Comparison of ENCODE assay signal across 9 cellular contexts in the genomic region with DNA sequence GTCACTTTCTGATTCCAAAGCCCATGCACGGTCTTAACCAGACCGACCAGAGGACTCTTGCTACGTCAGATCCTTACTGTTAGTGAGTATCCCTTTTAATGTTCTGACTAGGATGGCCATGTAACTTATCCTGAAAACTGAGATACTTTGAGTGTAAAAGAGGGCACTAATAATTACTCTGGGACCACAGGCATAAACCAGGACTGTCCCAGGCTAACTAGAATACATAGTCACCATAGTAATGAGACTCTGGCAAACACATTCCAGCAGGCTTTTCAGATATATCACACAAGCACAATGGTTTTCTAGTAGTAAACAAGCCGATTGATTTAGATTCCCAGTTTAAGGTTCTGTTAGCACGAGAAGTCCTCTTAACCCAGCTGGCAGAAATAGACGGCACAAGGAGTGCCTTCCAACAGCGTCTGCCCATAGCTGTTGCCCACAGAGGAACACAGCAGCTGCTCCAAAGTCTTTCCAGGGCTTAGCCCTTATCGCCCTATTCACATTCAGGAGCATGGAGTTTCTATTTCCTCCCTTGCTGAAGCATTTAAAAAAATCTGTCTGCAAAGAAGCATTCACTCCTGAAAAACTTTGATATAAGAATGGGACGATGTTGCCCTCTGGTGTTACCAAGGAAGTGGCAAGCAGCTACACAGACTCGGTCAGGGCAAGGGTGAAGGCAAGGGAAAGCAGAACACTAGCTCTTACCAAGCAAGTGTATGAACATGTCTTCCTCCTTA.
A peak's percentile ranks its signal among the peaks of the same experiment; 100 is the strongest.
DNase-seq lines count a peak whose midpoint lies in the region; ATAC-seq and TF ChIP-seq lines count a peak whose summit lies in the region.
"Had no signal": no experiment of that assay in that cellular context is flagged by ENCODE, and none has a peak within 500 bp of the region (broad histone marks: within the 10 kb centered on the region; RNA-seq: fewer than 3 reads in every experiment).

No MANE protein-coding gene starts in this region.

- no peak overlapping the region for H3K4ac ChIP-seq in mesendoderm (ENCODE audit: low read depth, low read length)

- no peak overlapping the region for H2BK15ac ChIP-seq in mesendoderm (replicated peaks; ENCODE audit: low read depth)

- no peaks in the 10 kb centered on the region for H3K9me3 Mint-ChIP-seq in activated T-cell treated with anti-CD3 and anti-CD28 coated beads, Interleukin-2, amount 50 U/mL, for 72 hours
- H3K9me3 Mint-ChIP-seq in activated T-cell treated with anti-CD3 and anti-CD28 coated beads, Interleukin-2, amount 50 U/mL, for 24 hours, result no peaks in the 10 kb centered on the region
- H3K9me3 Mint-ChIP-seq in naive thymus-derived CD8-positive, alpha-beta T cell, result no peaks in the 10 kb centered on the region

- peak; percentile 38 to 52 for ATAC-seq in activated T-cell treated with anti-CD3 and anti-CD28 coated beads, Interleukin-2, amount 50 U/mL, for 72 hours (replicated peaks in 1 of 2)
- ATAC-seq in HG03457 (IDR thresholded peaks at IDR 0.05; ENCODE audit: unreplicated experiment), result no peak
- ATAC-seq in naive thymus-derived CD8-positive, alpha-beta T cell, result no peak

- H3K27ac ChIP-seq in dorsolateral prefrontal cortex (no peak overlapping the region), mesendoderm (ENCODE audit: low read depth, low read length) (no peak overlapping the region)

- H2BK5ac ChIP-seq in mesendoderm (ENCODE audit: low read length), result no peak overlapping the region

- H2AK5ac ChIP-seq in mesendoderm (ENCODE audit: low read length), result no peak overlapping the region

- H3K27me3 ChIP-seq in dorsolateral prefrontal cortex (no peaks in the 10 kb centered on the region), mesendoderm (ENCODE audit: insufficient read depth, low read length, poor library complexity) (no peaks in the 10 kb centered on the region)

- intact Hi-C loops in dorsolateral prefrontal cortex (cut with DNase I), result loop anchor here in 1 of 2 donors (2.0 to 5.0 kb wide), 2 partner anchors 81 to 313 kb away; no protein-coding TSS in a partner anchor

- H4K5ac ChIP-seq in mesendoderm (ENCODE audit: low read length), result no peak overlapping the region

- H3K9ac ChIP-seq in mesendoderm (ENCODE audit: low read length), result no peak overlapping the region

- no peak overlapping the region for H3K4me3 Mint-ChIP-seq in activated T-cell treated with anti-CD3 and anti-CD28 coated beads, Interleukin-2, amount 50 U/mL, for 72 hours
- no peak overlapping the region for H3K4me3 Mint-ChIP-seq in activated T-cell treated with anti-CD3 and anti-CD28 coated beads, Interleukin-2, amount 50 U/mL, for 24 hours
- no peak overlapping the region for H3K4me3 Mint-ChIP-seq in naive thymus-derived CD8-positive, alpha-beta T cell
- H3K4me3 Mint-ChIP-seq: activated naive CD8-positive, alpha-beta T cell had no signal

- H3K56ac ChIP-seq in mesendoderm (ENCODE audit: low read length), result peak overlapping the region; percentile 39

- peak overlapping the region in 8 of 59 donors; percentile 14 to 36 (median 17) for H3K4me3 ChIP-seq in dorsolateral prefrontal cortex
- H3K4me3 ChIP-seq in mesendoderm (ENCODE audit: low read length), result no peak overlapping the region

- H3K36me3 Mint-ChIP-seq in activated T-cell treated with anti-CD3 and anti-CD28 coated beads, Interleukin-2, amount 50 U/mL, for 72 hours (ENCODE audit: insufficient read depth in 2 of 2), result no peaks in the 10 kb centered on the region
- H3K36me3 Mint-ChIP-seq in activated T-cell treated with anti-CD3 and anti-CD28 coated beads, Interleukin-2, amount 50 U/mL, for 24 hours (ENCODE audit: low read depth), result no peaks in the 10 kb centered on the region
- no peaks in the 10 kb centered on the region for H3K36me3 Mint-ChIP-seq in naive thymus-derived CD8-positive, alpha-beta T cell

- no CpG with 5 or more reads among the region's 10 CpGs for WGBS in mesendoderm (ENCODE audit: extremely low coverage, insufficient coverage, low lambda C conversion rate)

- no peak overlapping the region for H4K8ac ChIP-seq in mesendoderm (ENCODE audit: low read depth, low read length)

- H3K27ac Mint-ChIP-seq in activated T-cell treated with anti-CD3 and anti-CD28 coated beads, Interleukin-2, amount 50 U/mL, for 72 hours, result no peak overlapping the region
- no peak overlapping the region for H3K27ac Mint-ChIP-seq in activated T-cell treated with anti-CD3 and anti-CD28 coated beads, Interleukin-2, amount 50 U/mL, for 24 hours
- H3K27ac Mint-ChIP-seq in naive thymus-derived CD8-positive, alpha-beta T cell, result no peak overlapping the region
- H3K27ac Mint-ChIP-seq: activated naive CD8-positive, alpha-beta T cell had no signal

- TF ChIP-seq CTCF in dorsolateral prefrontal cortex (IDR thresholded peaks at IDR 0.05 in 54 of 56, conservative IDR thresholded peaks at IDR 0.05 in 2 of 56; ENCODE audit: low read depth in 1 of 56, partially characterized antibody in 56 of 56), result peak in 54 of 56 donors; percentile 27 to 72 (median 51)

- H3K18ac ChIP-seq in mesendoderm (ENCODE audit: low read length), result no peak overlapping the region

- H3K4me1 Mint-ChIP-seq in activated T-cell treated with anti-CD3 and anti-CD28 coated beads, Interleukin-2, amount 50 U/mL, for 72 hours (ENCODE audit: low read depth), result no peaks in the 10 kb centered on the region
- peaks cover 3% of the 10 kb centered on the region for H3K4me1 Mint-ChIP-seq in activated T-cell treated with anti-CD3 and anti-CD28 coated beads, Interleukin-2, amount 50 U/mL, for 24 hours (ENCODE audit: low read depth)
- H3K4me1 Mint-ChIP-seq in naive thymus-derived CD8-positive, alpha-beta T cell, result no peaks in the 10 kb centered on the region

- no peak overlapping the region for H3K23ac ChIP-seq in mesendoderm (ENCODE audit: low read length)

- H3K79me1 ChIP-seq in mesendoderm (ENCODE audit: low read length), result no peaks in the 10 kb centered on the region

- no peak for DNase-seq in activated T-cell treated with anti-CD3 and anti-CD28 coated beads, Interleukin-2, amount 50 U/mL, for 72 hours
- DNase-seq in activated T-cell treated with anti-CD3 and anti-CD28 coated beads, Interleukin-2, amount 50 U/mL, for 24 hours, result no peak
- DNase-seq in NCI-H524 treated with DMSO at 0.1 percent for 48 hours (lab: John Stamatoyannopoulos, UW) (peak; percentile 7), dorsolateral prefrontal cortex (peak in 1 of 10 donors; percentile 18), mesendoderm (peak; percentile 79)
- no peak for DNase-seq in stimulated activated naive CD4-positive, alpha-beta T cell (lab: John Stamatoyannopoulos, UW)
- DNase-seq in naive thymus-derived CD8-positive, alpha-beta T cell, result no peak

- H2BK120ac ChIP-seq in mesendoderm (ENCODE audit: low read depth, low read length), result no peak overlapping the region

- POLR2A ChIA-PET in naive thymus-derived CD8-positive, alpha-beta T cell (lab: Charles Lee), result no interaction called here

- no peaks in the 10 kb centered on the region for H3K27me3 Mint-ChIP-seq in activated T-cell treated with anti-CD3 and anti-CD28 coated beads, Interleukin-2, amount 50 U/mL, for 72 hours (ENCODE audit: low read depth)
- no peaks in the 10 kb centered on the region for H3K27me3 Mint-ChIP-seq in activated T-cell treated with anti-CD3 and anti-CD28 coated beads, Interleukin-2, amount 50 U/mL, for 24 hours
- H3K27me3 Mint-ChIP-seq in naive thymus-derived CD8-positive, alpha-beta T cell, result peaks cover 0 to 3% (median 0%) of the 10 kb centered on the region in 5 donors
- H3K27me3 Mint-ChIP-seq: activated naive CD8-positive, alpha-beta T cell had no signal

- no peak overlapping the region for H3K4me2 ChIP-seq in mesendoderm (ENCODE audit: low read length)

- no peaks in the 10 kb centered on the region for H3K36me3 ChIP-seq in mesendoderm (ENCODE audit: control insufficient read depth, insufficient read depth, low read length)

- no peaks in the 10 kb centered on the region for H3K4me1 ChIP-seq in mesendoderm (ENCODE audit: control insufficient read depth, low read depth, low read length)

- H3K79me2 ChIP-seq in mesendoderm (ENCODE audit: control insufficient read depth, insufficient read depth, low read length), result no peaks in the 10 kb centered on the region

Comparison
In these comparisons a context has a peak if more than half of its experiments do, and no peak if none do; other contexts are left out.
1. ATAC-seq: peak in activated T-cell treated with anti-CD3 and anti-CD28 coated beads, Interleukin-2, amount 50 U/mL, for 72 hours (2 of 2); none in HG03457 (single experiment) and naive thymus-derived CD8-positive, alpha-beta T cell (0 of 2).
2. DNase-seq: peak in NCI-H524 treated with DMSO at 0.1 percent for 48 hours (single experiment) and mesendoderm (single experiment); none in activated T-cell treated with anti-CD3 and anti-CD28 coated beads, Interleukin-2, amount 50 U/mL, for 72 hours (0 of 2), activated T-cell treated with anti-CD3 and anti-CD28 coated beads, Interleukin-2, amount 50 U/mL, for 24 hours (single experiment), stimulated activated naive CD4-positive, alpha-beta T cell (0 of 6) and naive thymus-derived CD8-positive, alpha-beta T cell (0 of 10).